In genomic region chrX:146090732-146091131, GRCh38 we compare ENCODE assay signal across 39 cellular contexts.
"Had no signal": no experiment of that assay in that cellular context is flagged by ENCODE, and none has a peak within 500 bp of the region (broad histone marks: within the 10 kb centered on the region; RNA-seq: fewer than 3 reads in every experiment).

No MANE protein-coding gene starts in this region.

- H3K4me1 ChIP-seq: adrenal gland, ascending aorta, body of pancreas, breast epithelium, colonic mucosa had no signal

- FAIRE-seq: bronchial epithelial cell, colon had no signal

- H3K4me3 ChIP-seq: adrenal gland, ascending aorta, body of pancreas, breast epithelium, cardiac muscle cell, colonic mucosa had no signal

- H3K4me1 Mint-ChIP-seq: activated naive CD4-positive, alpha-beta T cell treated with anti-CD3 and anti-CD28 coated beads, Interleukin-2, amount 10 ng/mL, durations not matched to agents 7 days and 5 days; activated naive CD4-positive, alpha-beta T cell treated with anti-CD3 and anti-CD28 coated beads, Interleukin-2, amount 50 U/mL, for 24 hours; activated naive CD8-positive, alpha-beta T cell treated with anti-CD3 and anti-CD28 coated beads for 36 hours; activated naive CD8-positive, alpha-beta T cell treated with anti-CD3 and anti-CD28 coated beads, Interleukin-2, amount 10 ng/mL, durations not matched to agents 7 days and 5 days; activated naive CD8-positive, alpha-beta T cell treated with anti-CD3 and anti-CD28 coated beads, Interleukin-2, amount 50 U/mL, for 24 hours; activated T-helper 17 cell treated with anti-CD3 and anti-CD28 coated beads, Interleukin-2, amount 50 U/mL, for 72 hours; brain; central memory CD8-positive, alpha-beta T cell had no signal

- H3K36me3 ChIP-seq: adrenal gland, ascending aorta, brain microvascular endothelial cell, breast epithelium, cardiac muscle cell, colonic mucosa had no signal

- H3K27ac Mint-ChIP-seq: activated naive CD4-positive, alpha-beta T cell treated with anti-CD3 and anti-CD28 coated beads for 36 hours; activated naive CD4-positive, alpha-beta T cell treated with anti-CD3 and anti-CD28 coated beads, Interleukin-2, amount 10 ng/mL, durations not matched to agents 7 days and 5 days; activated naive CD4-positive, alpha-beta T cell treated with anti-CD3 and anti-CD28 coated beads, Interleukin-2, amount 50 U/mL, for 24 hours; activated naive CD4-positive, alpha-beta T cell treated with anti-CD3 and anti-CD28 coated beads, Interleukin-2, amount 50 U/mL, for 72 hours; activated naive CD8-positive, alpha-beta T cell; activated naive CD8-positive, alpha-beta T cell treated with anti-CD3 and anti-CD28 coated beads for 36 hours; activated naive CD8-positive, alpha-beta T cell treated with anti-CD3 and anti-CD28 coated beads, Interleukin-2, amount 10 ng/mL, durations not matched to agents 7 days and 5 days; activated naive CD8-positive, alpha-beta T cell treated with anti-CD3 and anti-CD28 coated beads, Interleukin-2, amount 50 U/mL, for 24 hours; activated T-cell treated with anti-CD3 and anti-CD28 coated beads, Interleukin-2, amount 50 U/mL, for 24 hours; activated T-cell treated with anti-CD3 and anti-CD28 coated beads, Interleukin-2, amount 50 U/mL, for 72 hours; activated T-helper 1 cell treated with anti-CD3 and anti-CD28 coated beads, Interleukin-12 subunit alpha, Interleukin-12 subunit beta, Interleukin-2, Interleukin-4 antibody, amounts not matched to agents 30 ng/mL and 10 ng/mL and 1 ng/mL, durations not matched to agents 14 hours and 24 hours and 36 hours; activated T-helper 17 cell treated with anti-CD3 and anti-CD28 coated beads, Interleukin-2, amount 50 U/mL, for 72 hours; activated T-helper 2 cell treated with anti-CD3 and anti-CD28 coated beads, Interferon-gamma antibody, Interleukin-2, Interleukin-4, amounts not matched to agents 10 μg/mL and 5 μg/mL and 100 μg/mL, durations not matched to agents 14 hours and 24 hours and 36 hours; brain had no signal

- H3K4me3 Mint-ChIP-seq: activated naive CD4-positive, alpha-beta T cell treated with anti-CD3 and anti-CD28 coated beads for 36 hours; activated naive CD4-positive, alpha-beta T cell treated with anti-CD3 and anti-CD28 coated beads, Interleukin-2, amount 10 ng/mL, durations not matched to agents 7 days and 5 days; activated naive CD4-positive, alpha-beta T cell treated with anti-CD3 and anti-CD28 coated beads, Interleukin-2, amount 50 U/mL, for 24 hours; activated naive CD8-positive, alpha-beta T cell; activated naive CD8-positive, alpha-beta T cell treated with anti-CD3 and anti-CD28 coated beads for 36 hours; activated naive CD8-positive, alpha-beta T cell treated with anti-CD3 and anti-CD28 coated beads, Interleukin-2, amount 10 ng/mL, durations not matched to agents 7 days and 5 days; activated naive CD8-positive, alpha-beta T cell treated with anti-CD3 and anti-CD28 coated beads, Interleukin-2, amount 50 U/mL, for 24 hours; activated T-cell treated with anti-CD3 and anti-CD28 coated beads, Interleukin-2, amount 50 U/mL, for 24 hours; activated T-cell treated with anti-CD3 and anti-CD28 coated beads, Interleukin-2, amount 50 U/mL, for 4 hours; activated T-cell treated with anti-CD3 and anti-CD28 coated beads, Interleukin-2, amount 50 U/mL, for 72 hours; activated T-helper 1 cell treated with anti-CD3 and anti-CD28 coated beads, Interleukin-12 subunit alpha, Interleukin-12 subunit beta, Interleukin-2, Interleukin-4 antibody, amounts not matched to agents 30 ng/mL and 10 ng/mL and 1 ng/mL, durations not matched to agents 14 hours and 24 hours and 36 hours; activated T-helper 17 cell treated with anti-CD3 and anti-CD28 coated beads, Interleukin-2, amount 50 U/mL, for 72 hours; brain; central memory CD8-positive, alpha-beta T cell had no signal

- ATAC-seq: activated naive CD4-positive, alpha-beta T cell treated with anti-CD3 and anti-CD28 coated beads, Interleukin-2, amount 50 U/mL, for 72 hours; activated naive CD8-positive, alpha-beta T cell treated with anti-CD3 and anti-CD28 coated beads, Interleukin-2, amount 50 U/mL, for 24 hours; activated T-cell treated with anti-CD3 and anti-CD28 coated beads, Interleukin-2, amount 50 U/mL, for 4 hours; activated T-cell treated with anti-CD3 and anti-CD28 coated beads, Interleukin-2, amount 50 U/mL, for 72 hours; activated T-helper 17 cell treated with anti-CD3 and anti-CD28 coated beads, Interleukin-2, amount 50 U/mL, for 72 hours; body of pancreas had no signal

- H3K27me3 ChIP-seq: adrenal gland, ascending aorta, body of pancreas, brain microvascular endothelial cell, breast epithelium, cardiac muscle cell, colonic mucosa had no signal

- H3K27me3 Mint-ChIP-seq: activated naive CD4-positive, alpha-beta T cell treated with anti-CD3 and anti-CD28 coated beads, Interleukin-2, amount 10 ng/mL, durations not matched to agents 7 days and 5 days; activated naive CD4-positive, alpha-beta T cell treated with anti-CD3 and anti-CD28 coated beads, Interleukin-2, amount 50 U/mL, for 24 hours; activated naive CD8-positive, alpha-beta T cell; activated naive CD8-positive, alpha-beta T cell treated with anti-CD3 and anti-CD28 coated beads for 36 hours; activated naive CD8-positive, alpha-beta T cell treated with anti-CD3 and anti-CD28 coated beads, Interleukin-2, amount 10 ng/mL, durations not matched to agents 7 days and 5 days; activated naive CD8-positive, alpha-beta T cell treated with anti-CD3 and anti-CD28 coated beads, Interleukin-2, amount 50 U/mL, for 24 hours; activated T-helper 17 cell treated with anti-CD3 and anti-CD28 coated beads, Interleukin-2, amount 50 U/mL, for 72 hours; brain; central memory CD8-positive, alpha-beta T cell had no signal

- H3K9me3 ChIP-seq: adrenal gland, ascending aorta, body of pancreas, colonic mucosa had no signal

- H3K9me3 Mint-ChIP-seq: activated naive CD4-positive, alpha-beta T cell treated with anti-CD3 and anti-CD28 coated beads, Interleukin-2, amount 10 ng/mL, durations not matched to agents 7 days and 5 days; activated naive CD8-positive, alpha-beta T cell treated with anti-CD3 and anti-CD28 coated beads for 36 hours; activated naive CD8-positive, alpha-beta T cell treated with anti-CD3 and anti-CD28 coated beads, Interleukin-2, amount 10 ng/mL, durations not matched to agents 7 days and 5 days; activated naive CD8-positive, alpha-beta T cell treated with anti-CD3 and anti-CD28 coated beads, Interleukin-2, amount 50 U/mL, for 24 hours; activated T-cell treated with anti-CD3 and anti-CD28 coated beads, Interleukin-2, amount 50 U/mL, for 24 hours; activated T-helper 17 cell treated with anti-CD3 and anti-CD28 coated beads, Interleukin-2, amount 50 U/mL, for 72 hours; central memory CD8-positive, alpha-beta T cell had no signal

- DNase-seq: activated effector memory CD4-positive, alpha-beta T cell treated with anti-CD3 and anti-CD28 coated beads, Interleukin-2, amount 50 U/mL, for 16 hours; activated effector memory CD4-positive, alpha-beta T cell treated with Interleukin-2 at 50 U/mL for 16 hours; activated gamma-delta T cell; activated gamma-delta T cell treated with Interleukin-2 at 50 U/mL for 16 hours; activated naive CD4-positive, alpha-beta T cell; activated naive CD4-positive, alpha-beta T cell treated with anti-CD3 and anti-CD28 coated beads for 36 hours; activated naive CD4-positive, alpha-beta T cell treated with anti-CD3 and anti-CD28 coated beads, Interleukin-2, amount 10 ng/mL, durations not matched to agents 7 days and 5 days; activated naive CD4-positive, alpha-beta T cell treated with anti-CD3 and anti-CD28 coated beads, Interleukin-2, amount 50 U/mL, for 16 hours; activated naive CD4-positive, alpha-beta T cell treated with Interleukin-2 at 50 U/mL for 16 hours; activated naive CD8-positive, alpha-beta T cell treated with anti-CD3 and anti-CD28 coated beads for 36 hours; activated naive CD8-positive, alpha-beta T cell treated with anti-CD3 and anti-CD28 coated beads, Interleukin-2, amount 10 ng/mL, durations not matched to agents 7 days and 5 days; activated naive CD8-positive, alpha-beta T cell treated with anti-CD3 and anti-CD28 coated beads, Interleukin-2, amount 50 U/mL, for 24 hours; activated T-cell treated with anti-CD3 and anti-CD28 coated beads, Interleukin-2, amount 50 U/mL, for 24 hours; activated T-cell treated with anti-CD3 and anti-CD28 coated beads, Interleukin-2, amount 50 U/mL, for 4 hours; activated T-cell treated with anti-CD3 and anti-CD28 coated beads, Interleukin-2, amount 50 U/mL, for 48 hours; activated T-cell treated with anti-CD3 and anti-CD28 coated beads, Interleukin-2, amount 50 U/mL, for 72 hours; adrenal gland; amniotic stem cell; amygdala; anterior cingulate cortex; aorta; body of pancreas; brain microvascular endothelial cell; central memory CD4-positive, alpha-beta T cell; cerebellar nuclear complex; colonic mucosa had no signal

- H3K27ac ChIP-seq: adrenal gland, ascending aorta, body of pancreas, brain microvascular endothelial cell, breast epithelium, cardiac muscle cell, colonic mucosa had no signal

- H3K36me3 Mint-ChIP-seq: activated naive CD4-positive, alpha-beta T cell treated with anti-CD3 and anti-CD28 coated beads, Interleukin-2, amount 10 ng/mL, durations not matched to agents 7 days and 5 days; activated naive CD4-positive, alpha-beta T cell treated with anti-CD3 and anti-CD28 coated beads, Interleukin-2, amount 50 U/mL, for 72 hours; activated naive CD8-positive, alpha-beta T cell; activated naive CD8-positive, alpha-beta T cell treated with anti-CD3 and anti-CD28 coated beads for 36 hours; activated naive CD8-positive, alpha-beta T cell treated with anti-CD3 and anti-CD28 coated beads, Interleukin-2, amount 10 ng/mL, durations not matched to agents 7 days and 5 days; brain had no signal
